14 cellular contexts compared by ENCODE assay signal in the genomic region with DNA sequence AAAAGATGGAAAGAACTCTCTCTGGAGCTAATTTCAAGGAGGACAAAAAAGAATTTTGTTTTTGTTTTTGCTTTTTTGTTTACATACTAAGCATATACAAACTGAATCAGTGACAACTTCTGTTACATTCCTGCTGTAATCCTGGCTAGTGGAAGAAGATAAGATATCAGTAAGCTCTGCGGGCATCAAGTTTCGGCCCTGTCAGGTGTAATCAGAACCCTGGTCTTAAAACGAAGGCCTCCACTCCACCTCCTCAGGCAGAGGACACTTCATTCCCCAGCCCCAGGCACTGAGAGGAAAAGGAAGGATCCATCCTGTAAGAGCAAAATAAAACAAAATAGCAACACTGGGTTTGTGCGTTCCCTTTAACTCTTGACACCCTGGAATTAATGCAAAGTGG.
DNase-seq lines count a peak whose midpoint lies in the region; ATAC-seq, FAIRE-seq and TF ChIP-seq lines count a peak whose summit lies in the region.
"Had no signal": no experiment of that assay in that cellular context is flagged by ENCODE, and none has a peak within 500 bp of the region (broad histone marks: within the 10 kb centered on the region; RNA-seq: fewer than 3 reads in every experiment).

No MANE protein-coding gene starts in this region.

- ATAC-seq in HG03565 (IDR thresholded peaks at IDR 0.05; ENCODE audit: unreplicated experiment) (no peak), GM19463 (IDR thresholded peaks at IDR 0.05; ENCODE audit: unreplicated experiment) (no peak), GM18907 (IDR thresholded peaks at IDR 0.05; ENCODE audit: unreplicated experiment) (no peak)

- H3K4me1 ChIP-seq in endothelial cell of umbilical vein (ENCODE audit: control insufficient read depth, extremely low read depth, insufficient read depth, low read length) (peaks cover 83% of the 10 kb centered on the region), neuronal stem cell (ENCODE audit: control insufficient read depth in 2 of 2, insufficient read depth in 1 of 2, low read depth in 1 of 2, low read length in 2 of 2) (peaks cover 3 to 6% of the 10 kb centered on the region in 2 donors)
- H3K4me1 ChIP-seq: BLaER1 had no signal

- no peaks in the 10 kb centered on the region for H3K36me3 ChIP-seq in endothelial cell of umbilical vein (ENCODE audit: control insufficient read depth in 2 of 2, extremely low read depth in 1 of 2, insufficient read depth in 2 of 2, low read length in 2 of 2)
- H3K36me3 ChIP-seq in neuronal stem cell (replicated peaks in 1 of 2; ENCODE audit: control insufficient read depth in 2 of 2, insufficient read depth in 2 of 2, low read length in 2 of 2), result no peaks in the 10 kb centered on the region
- H3K36me3 ChIP-seq: BLaER1 had no signal

- H3K79me1 ChIP-seq in neuronal stem cell (ENCODE audit: low read depth, low read length), result no peaks in the 10 kb centered on the region

- intact Hi-C loops in endothelial cell of umbilical vein (cut with micrococcal nuclease), result loop anchor here (5.0 kb wide), 1 partner anchor 164 kb away; no protein-coding TSS in a partner anchor

- H4K8ac ChIP-seq in neuronal stem cell (ENCODE audit: low read depth, low read length), result no peak overlapping the region

- H3K79me2 ChIP-seq in endothelial cell of umbilical vein (ENCODE audit: control insufficient read depth, insufficient read depth, low read length), result peaks cover 3% of the 10 kb centered on the region

- H3K18ac ChIP-seq in neuronal stem cell (ENCODE audit: low read length), result no peak overlapping the region

- H3K14ac ChIP-seq in neuronal stem cell (ENCODE audit: low read length), result no peak overlapping the region

- H3K9me3 ChIP-seq in AG04450 (ENCODE audit: control insufficient read depth, insufficient read depth, low read length), result no peaks in the 10 kb centered on the region
- H3K9me3 ChIP-seq in endothelial cell of umbilical vein (replicated peaks; ENCODE audit: control insufficient read depth, insufficient read depth, low read length), result no peaks in the 10 kb centered on the region
- no peaks in the 10 kb centered on the region for H3K9me3 ChIP-seq in neuronal stem cell (replicated peaks in 1 of 2; ENCODE audit: control insufficient read depth in 2 of 2, insufficient read depth in 1 of 2, low read depth in 1 of 2, low read length in 2 of 2)
- H3K9me3 ChIP-seq: BLaER1 had no signal

- H3K9me1 ChIP-seq in endothelial cell of umbilical vein (replicated peaks; ENCODE audit: control insufficient read depth, extremely low read depth, insufficient read depth, low read length), result no peaks in the 10 kb centered on the region

- H3K4me2 ChIP-seq in endothelial cell of umbilical vein (ENCODE audit: insufficient read depth, low read length) (peak overlapping the region; percentile 37), neuronal stem cell (ENCODE audit: insufficient read depth, low read length, poor library complexity, severe bottlenecking) (no peak overlapping the region)
- H3K4me2 ChIP-seq: BLaER1 had no signal

- no peak overlapping the region for H2BK5ac ChIP-seq in neuronal stem cell (ENCODE audit: low read length)

- H3K9ac ChIP-seq in endothelial cell of umbilical vein (replicated peaks; ENCODE audit: extremely low read depth, insufficient read depth, low read length) (peak overlapping the region; percentile 96), neuronal stem cell (ENCODE audit: low read depth, low read length, poor library complexity) (no peak overlapping the region)
- H3K9ac ChIP-seq: BLaER1 had no signal

- no peak for TF ChIP-seq CTCF in AG04450 (IDR thresholded peaks at IDR 0.05; ENCODE audit: low read depth, low read length)
- TF ChIP-seq CTCF in endothelial cell of umbilical vein (IDR thresholded peaks at IDR 0.05; ENCODE audit: extremely low read depth in 1 of 2, insufficient read depth in 1 of 2, low read depth in 1 of 2, low read length in 2 of 2), result no peak

- H3K27ac ChIP-seq in AG04450 (ENCODE audit: low read depth, low read length) (peak overlapping the region; percentile 94), endothelial cell of umbilical vein (ENCODE audit: insufficient read depth, low read depth, low read length) (peak overlapping the region; percentile 99), neuronal stem cell (replicated peaks; ENCODE audit: low read length) (no peak overlapping the region)
- H3K27ac ChIP-seq: BLaER1 had no signal

- dilution Hi-C loops in endothelial cell of umbilical vein (cut with MboI; ENCODE audit: extremely low pct_ligation_motif_present, low sequenced_read_pairs), result no loop called here

- no peak overlapping the region for H2BK15ac ChIP-seq in neuronal stem cell (ENCODE audit: low read length)

- BruUV-seq in endothelial cell of umbilical vein (replicated peaks; lab: Mats Ljungman, UMichigan), result TSS peak; percentile 4

- H3K27me3 ChIP-seq in AG04450 (ENCODE audit: control insufficient read depth, insufficient read depth, low read length), result no peaks in the 10 kb centered on the region
- H3K27me3 ChIP-seq in endothelial cell of umbilical vein (ENCODE audit: control insufficient read depth in 2 of 2, insufficient read depth in 2 of 2, low read length in 2 of 2), result no peaks in the 10 kb centered on the region
- H3K27me3 ChIP-seq in neuronal stem cell (ENCODE audit: control insufficient read depth in 3 of 3, insufficient read depth in 3 of 3, low read depth in 1 of 3, low read length in 3 of 3), result peaks cover 0 to 10% (median 0%) of the 10 kb centered on the region in 3 experiments
- H3K27me3 ChIP-seq: BLaER1 had no signal

- no peak for FAIRE-seq in endothelial cell of umbilical vein (lab: Jason Lieb, UNC)

- H3K23ac ChIP-seq in neuronal stem cell (ENCODE audit: low read depth, low read length, poor library complexity), result no peak overlapping the region

- no peak overlapping the region for H2AK5ac ChIP-seq in neuronal stem cell (ENCODE audit: low read depth, low read length)

- no peak for TF ChIP-seq POLR2A in endothelial cell of umbilical vein (IDR thresholded peaks at IDR 0.05; ENCODE audit: low read depth, low read length)

- no peak overlapping the region for H3K4ac ChIP-seq in neuronal stem cell (ENCODE audit: low read length)

- H2AFZ ChIP-seq in endothelial cell of umbilical vein (ENCODE audit: low read depth, low read length) (no peak overlapping the region), neuronal stem cell (ENCODE audit: low read length) (no peak overlapping the region)

- no peaks in the 10 kb centered on the region for H4K20me1 ChIP-seq in endothelial cell of umbilical vein (replicated peaks; ENCODE audit: control insufficient read depth, extremely low read depth, insufficient read depth, low read length)
- H4K20me1 ChIP-seq: BLaER1 had no signal

- H2BK120ac ChIP-seq in neuronal stem cell (ENCODE audit: low read depth, low read length), result no peak overlapping the region

- H2BK12ac ChIP-seq in neuronal stem cell (ENCODE audit: low read length), result peak overlapping the region; percentile 35

- CTCF ChIA-PET in AG04450 (lab: Charles Lee) (interaction anchor here (1.1 to 3.9 kb wide), 3 partner anchors 10 to 300 kb away, joined by 3 to 18 read pairs (median 8); no protein-coding TSS in a partner anchor), endothelial cell of umbilical vein (lab: Charles Lee) (interaction anchor here (1.0 to 22.3 kb wide), 10 partner anchors 10 to 417 kb away, joined by 3 to 1439 read pairs (median 8); a partner anchor contains a TSS)

- POLR2A ChIA-PET in AG04450 (lab: Yijun Ruan, JAX), result interaction anchor here (1.0 to 1.7 kb wide), 3 partner anchors 9 to 290 kb away, joined by 3 to 5 read pairs (median 3); no protein-coding TSS in a partner anchor
- POLR2A ChIA-PET in endothelial cell of umbilical vein (lab: Charles Lee), result interaction anchor here (0.6 to 2.6 kb wide), 8 partner anchors 10 to 304 kb away, joined by 3 to 23 read pairs (median 4); no protein-coding TSS in a partner anchor

- H4K91ac ChIP-seq in neuronal stem cell (ENCODE audit: low read depth, low read length, poor library complexity), result no peak overlapping the region

- DNase-seq in AG04450 (ENCODE audit: low read depth, low spot score), result no peak
- peak; percentile 41 for DNase-seq in NCI-H69 (lab: John Stamatoyannopoulos, UW)
- DNase-seq in endothelial cell of umbilical vein (ENCODE audit: low read depth, low spot score), result no peak
- no peak for DNase-seq in neuronal stem cell (ENCODE audit: low spot score)
- DNase-seq in mesenteric fat pad (ENCODE audit: low spot score), result no peak
- DNase-seq: activated CD4-positive, alpha-beta T cell treated with anti-CD3 and anti-CD28 coated beads for 1 hour; activated gamma-delta T cell; NCI-H187; nucleus accumbens; stimulated activated CD4-positive, alpha-beta T cell treated with anti-CD3 and anti-CD28 coated beads, Interleukin-4, amount 100 ng/mL, for 1 hour had no signal

- WGBS in neuronal stem cell (ENCODE audit: extremely low coverage in 2 of 2, insufficient read length in 2 of 2, insufficient replicate concordance in 1 of 2), 2 donors, result no CpG with 5 or more reads among the region's 4 CpGs

- no peak overlapping the region for H3K4me3 ChIP-seq in AG04450 (ENCODE audit: low read depth, low read length)
- H3K4me3 ChIP-seq in endothelial cell of umbilical vein (replicated peaks in 1 of 3; ENCODE audit: insufficient read depth in 1 of 3, low read depth in 1 of 3, low read length in 3 of 3), result no peak overlapping the region
- H3K4me3 ChIP-seq in neuronal stem cell (ENCODE audit: low read length in 2 of 2), result no peak overlapping the region
- H3K4me3 ChIP-seq: BLaER1 had no signal

TF ChIP-seq in endothelial cell of umbilical vein, 7 proteins besides CTCF, POLR2A, EP300 and RAD21:
- TF ChIP-seq, protein P1, sequence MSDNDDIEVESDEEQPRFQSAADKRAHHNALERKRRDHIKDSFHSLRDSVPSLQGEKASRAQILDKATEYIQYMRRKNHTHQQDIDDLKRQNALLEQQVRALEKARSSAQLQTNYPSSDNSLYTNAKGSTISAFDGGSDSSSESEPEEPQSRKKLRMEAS (IDR thresholded peaks at IDR 0.05; ENCODE audit: insufficient read depth, insufficient read length), result no peak
- TF ChIP-seq MYC (IDR thresholded peaks at IDR 0.05; ENCODE audit: low read depth, low read length) (no peak), POLR2AphosphoS5 (IDR thresholded peaks at IDR 0.05; ENCODE audit: insufficient read depth, low read depth, low read length) (no peak), GATA2 (IDR thresholded peaks at IDR 0.05; ENCODE audit: insufficient read depth, insufficient read length, low read depth, low read length) (no peak), JUN (IDR thresholded peaks at IDR 0.05; ENCODE audit: borderline replicate concordance, insufficient read depth, insufficient read length, low read depth) (no peak), EZH2 (IDR thresholded peaks at IDR 0.05; ENCODE audit: borderline replicate concordance, low read depth, low read length, severe bottlenecking) (no peak), FOS (IDR thresholded peaks at IDR 0.05; ENCODE audit: borderline replicate concordance, insufficient read depth, low read length) (no peak)
